In genomic region chr4:106369456-106370060, GRCh38 we compare ENCODE assay signal across 9 cellular contexts. TPM values are rescaled to one million over a fixed set of nuclear protein-coding genes. Genes with fewer than 3 reads are reported as not detected.
A peak's percentile ranks its signal among the peaks of the same experiment; 100 is the strongest.
DNase-seq lines count a peak whose midpoint lies in the region; ATAC-seq, FAIRE-seq and TF ChIP-seq lines count a peak whose summit lies in the region.
"Had no signal": no experiment of that assay in that cellular context is flagged by ENCODE, and none has a peak within 500 bp of the region (broad histone marks: within the 10 kb centered on the region; RNA-seq: fewer than 3 reads in every experiment).

No MANE protein-coding gene starts in this region.

- DNase-seq in AG10803 (ENCODE audit: low read depth) (peak; percentile 94), GM04504 (ENCODE audit: low read depth) (peak; percentile 72), NCI-H1694 treated with DMSO at 0.1 percent for 48 hours (lab: John Stamatoyannopoulos, UW) (peak; percentile 18), amniotic epithelial cell (ENCODE audit: low read depth) (peak; percentile 77), suprapubic skin (ENCODE audit: low spot score in 2 of 2) (no peak)

- WGBS in suprapubic skin = 14% methylated on average over 6 of the region's 6 CpGs

- H3K4me3 ChIP-seq in AG10803 (ENCODE audit: low read length) = no peak overlapping the region
- no peak overlapping the region for H3K4me3 ChIP-seq in suprapubic skin
- H3K4me3 ChIP-seq: skin epidermis had no signal

- ATAC-seq in HG02678 (IDR thresholded peaks at IDR 0.05; ENCODE audit: unreplicated experiment) (peak; percentile 69), HG02840 (IDR thresholded peaks at IDR 0.05; ENCODE audit: low FRiP score, unreplicated experiment) (no peak)

- H3K36me3 ChIP-seq in suprapubic skin = no peaks in the 10 kb centered on the region

- H3K27me3 ChIP-seq in suprapubic skin = peaks cover 3% of the 10 kb centered on the region

- TF ChIP-seq EP300 in suprapubic skin (IDR thresholded peaks at IDR 0.05) = no peak

- no peaks in the 10 kb centered on the region for H3K4me1 ChIP-seq in suprapubic skin

- TF ChIP-seq CTCF in AG10803 (conservative IDR thresholded peaks at IDR 0.05; ENCODE audit: low read length) (peak; percentile 84), suprapubic skin (IDR thresholded peaks at IDR 0.05) (peak; percentile 22 to 48)

- H3K27ac ChIP-seq in suprapubic skin = no peak overlapping the region
- H3K27ac ChIP-seq: skin epidermis had no signal

- TF ChIP-seq POLR2A in suprapubic skin (IDR thresholded peaks at IDR 0.05) = no peak

- no peaks in the 10 kb centered on the region for H3K9me3 ChIP-seq in suprapubic skin

- peak; percentile 88 for FAIRE-seq in islet of Langerhans (lab: Jason Lieb, UNC)

RNA-seq across cellular contexts. Expression of gene GIMD1, which starts 1.0 kb away (rescaled TPM):
- total RNA-seq in suprapubic skin = not detected

RNA-seq across cellular contexts. Expression of gene AIMP1, which starts 53.2 kb away (rescaled TPM):
- 10 to 100 TPM; 17.0 to 26.6 (median 20.5) TPM for total RNA-seq in suprapubic skin

RNA-seq across cellular contexts. Expression of gene TBCK, which starts 53.5 kb away (rescaled TPM):
- 10 to 100 TPM; 23.3 to 47.7 (median 34.2) TPM for total RNA-seq in suprapubic skin

Comparison
In these comparisons a context has a peak if more than half of its experiments do, and no peak if none do; other contexts are left out.
1. DNase-seq: peak in AG10803 (single experiment), GM04504 (single experiment), NCI-H1694 treated with DMSO at 0.1 percent for 48 hours (single experiment) and amniotic epithelial cell (single experiment); none in suprapubic skin (0 of 2).